In genomic region chr6:130473886-130474285, GRCh38 we compare ENCODE assay signal across 14 cellular contexts.
A peak's percentile ranks its signal among the peaks of the same experiment; 100 is the strongest.
DNase-seq lines count a peak whose midpoint lies in the region; ATAC-seq and TF ChIP-seq lines count a peak whose summit lies in the region.
"Had no signal": no experiment of that assay in that cellular context is flagged by ENCODE, and none has a peak within 500 bp of the region (broad histone marks: within the 10 kb centered on the region; RNA-seq: fewer than 3 reads in every experiment).

No MANE protein-coding gene starts in this region.

- no peaks in the 10 kb centered on the region for H3F3A ChIP-seq in PC-3 (ENCODE audit: low read length, unreplicated experiment)

- H3K9me2 ChIP-seq in PC-3 (replicated peaks; ENCODE audit: low read length), result no peaks in the 10 kb centered on the region

- CTCF ChIA-PET in PC-3 (lab: Charles Lee), result interaction anchor here (0.6 kb wide), 1 partner anchor 234 kb away, joined by 3 read pairs; no protein-coding TSS in a partner anchor

- 81 to 82% methylated on average over 5 of the region's 5 CpGs for WGBS in heart right ventricle, 2 donors

- peaks cover 11% of the 10 kb centered on the region for H3K4me1 ChIP-seq in PC-3 (ENCODE audit: insufficient read depth, low read length)
- H3K4me1 ChIP-seq in heart right ventricle, result no peaks in the 10 kb centered on the region

- no TSS peak for BruUV-seq in PC-3 (replicated peaks; lab: Mats Ljungman, UMichigan)

- H2AFZ ChIP-seq in PC-3 (ENCODE audit: low read length), result no peak overlapping the region

- ATAC-seq in PC-3 (peak; percentile 90), heart right ventricle (no peak)
- ATAC-seq: K562 had no signal

- H3K79me2 ChIP-seq in PC-3 (ENCODE audit: low read length), result no peaks in the 10 kb centered on the region

- no peaks in the 10 kb centered on the region for H4K20me1 ChIP-seq in PC-3 (ENCODE audit: low read length)
- H4K20me1 ChIP-seq: BLaER1 treated with 17β-estradiol and CSF1 and Interleukin-3, amounts not matched to agents 10 nM and 100 nM had no signal

- intact Hi-C loops in PC-3 (cut with micrococcal nuclease) (no loop called here), heart right ventricle (cut with DNase I) (no loop called here)

- H3K27ac ChIP-seq in PC-3 (ENCODE audit: low read length) (peak overlapping the region; percentile 28; the same call in 1 of the 2 replicates), heart right ventricle (no peak overlapping the region)
- H3K27ac ChIP-seq: BLaER1 treated with 17β-estradiol and CSF1 and Interleukin-3, amounts not matched to agents 10 nM and 100 nM; ovary had no signal

- H3K4me2 ChIP-seq in PC-3 (ENCODE audit: low read length), result peak overlapping the region; percentile 28; the same call in 1 of the 2 replicates

- H3K36me3 ChIP-seq in PC-3 (ENCODE audit: low read depth, low read length) (no peaks in the 10 kb centered on the region), heart right ventricle (no peaks in the 10 kb centered on the region)
- H3K36me3 ChIP-seq: BLaER1 treated with 17β-estradiol and CSF1 and Interleukin-3, amounts not matched to agents 10 nM and 100 nM; ovary had no signal

- no peaks in the 10 kb centered on the region for H3K27me3 ChIP-seq in PC-3 (ENCODE audit: low read length)
- no peaks in the 10 kb centered on the region for H3K27me3 ChIP-seq in heart right ventricle
- H3K27me3 ChIP-seq: BLaER1 treated with 17β-estradiol and CSF1 and Interleukin-3, amounts not matched to agents 10 nM and 100 nM; ovary had no signal

- in situ Hi-C loops in KBM-7 (cut with MboI; ENCODE audit: low pct_unique_long_range_greater_than_20kb, low sequenced_read_pairs), result no loop called here

- H3K9ac ChIP-seq in PC-3 (ENCODE audit: low read length), result no peak overlapping the region
- H3K9ac ChIP-seq: BLaER1 treated with 17β-estradiol and CSF1 and Interleukin-3, amounts not matched to agents 10 nM and 100 nM had no signal

- TF ChIP-seq CTCF in PC-3 (conservative IDR thresholded peaks at IDR 0.05; ENCODE audit: low read depth, low read length) (no peak), heart right ventricle (IDR thresholded peaks at IDR 0.05) (no peak)

- POLR2A ChIA-PET in PC-3 (lab: Charles Lee; ENCODE audit: unreplicated experiment), result no interaction called here

- peak; percentile 27 for DNase-seq in stimulated activated CD4-positive, alpha-beta T cell treated with anti-CD3 and anti-CD28 coated beads, Interleukin-1b, Interleukin-23, amount 100 ng/mL, for 48 hours
- no peak for DNase-seq in stimulated activated CD4-positive, alpha-beta T cell treated with anti-CD3 and anti-CD28 coated beads, Interleukin-4, amount 100 ng/mL, for 24 hours
- DNase-seq in PC-3, result peak; percentile 90
- DNase-seq in fibroblast of gingiva (ENCODE audit: low read depth), result peak; percentile 38
- no peak for DNase-seq in NCI-H82 (lab: John Stamatoyannopoulos, UW)
- no peak for DNase-seq in heart right ventricle
- no peak for DNase-seq in GDM1 (lab: John Stamatoyannopoulos, UW)
- DNase-seq in KBM-7, result no peak
- DNase-seq: activated B cell treated with CpG ODN at 0.5 μM for 24 hours; activated T-cell treated with anti-CD3 and anti-CD28 coated beads, Interleukin-2, amount 50 U/mL, for 24 hours; NCI-H2029; ovary had no signal

- H3K4me3 ChIP-seq in PC-3 (ENCODE audit: low read length), result no peak overlapping the region
- H3K4me3 ChIP-seq in heart right ventricle, result no peak overlapping the region
- H3K4me3 ChIP-seq: BLaER1 treated with 17β-estradiol and CSF1 and Interleukin-3, amounts not matched to agents 10 nM and 100 nM; K562; ovary had no signal

- no peaks in the 10 kb centered on the region for H3K9me3 ChIP-seq in PC-3 (ENCODE audit: low read length)
- H3K9me3 ChIP-seq in heart right ventricle, result peaks cover 0 to 13% (median 0%) of the 10 kb centered on the region in 11 donors
- H3K9me3 ChIP-seq: ovary had no signal

Comparison
In these comparisons a context has a peak if more than half of its experiments do, and no peak if none do; other contexts are left out.
1. DNase-seq: peak in stimulated activated CD4-positive, alpha-beta T cell treated with anti-CD3 and anti-CD28 coated beads, Interleukin-1b, Interleukin-23, amount 100 ng/mL, for 48 hours (single experiment), PC-3 (single experiment) and fibroblast of gingiva (single experiment); none in stimulated activated CD4-positive, alpha-beta T cell treated with anti-CD3 and anti-CD28 coated beads, Interleukin-4, amount 100 ng/mL, for 24 hours (single experiment), NCI-H82 (single experiment), heart right ventricle (0 of 2), GDM1 (single experiment) and KBM-7 (single experiment).